16 cellular contexts compared by ENCODE assay signal in the genomic region with DNA sequence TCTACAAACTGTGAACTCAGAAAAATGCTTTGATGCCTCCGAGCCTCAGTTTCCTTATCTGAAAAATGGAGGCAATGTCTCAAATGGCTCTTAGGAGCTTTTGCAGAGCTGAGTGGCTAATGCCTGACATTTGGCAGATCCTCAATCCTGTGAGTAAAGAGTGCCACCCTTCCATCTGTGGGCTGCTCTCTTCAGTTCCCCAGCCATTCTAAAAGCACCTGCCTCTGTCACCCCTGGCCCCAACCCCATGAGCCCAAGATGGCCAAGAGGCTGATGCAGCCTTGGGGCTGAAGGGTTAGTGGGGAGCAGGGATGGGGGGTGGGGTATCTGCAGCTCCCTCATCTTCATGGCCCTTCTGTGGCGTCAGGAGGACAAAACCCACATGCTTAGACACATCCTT. TPM values are rescaled to one million over a fixed set of nuclear protein-coding genes. Genes with fewer than 3 reads are reported as not detected.
DNase-seq lines count a peak whose midpoint lies in the region; ATAC-seq, FAIRE-seq and TF ChIP-seq lines count a peak whose summit lies in the region.
"Had no signal": no experiment of that assay in that cellular context is flagged by ENCODE, and none has a peak within 500 bp of the region (broad histone marks: within the 10 kb centered on the region; RNA-seq: fewer than 3 reads in every experiment).

No MANE protein-coding gene starts in this region.

- no peaks in the 10 kb centered on the region for H3K9me3 Mint-ChIP-seq in activated CD4-positive, alpha-beta memory T cell treated with anti-CD3 and anti-CD28 coated beads, Interleukin-2, amount 10 ng/mL, durations not matched to agents 7 days and 5 days
- no peaks in the 10 kb centered on the region for H3K9me3 Mint-ChIP-seq in activated CD4-positive, alpha-beta T cell treated with anti-CD3 and anti-CD28 coated beads, Interleukin-2, amount 10 ng/mL, durations not matched to agents 7 days and 5 days
- H3K9me3 Mint-ChIP-seq: CD4-positive, CD25-positive, alpha-beta regulatory T cell; GM23338; H9 had no signal

- ATAC-seq in HG02970 (IDR thresholded peaks at IDR 0.05; ENCODE audit: low FRiP score, unreplicated experiment) = no peak
- ATAC-seq: GM23338 had no signal

- no peak for TF ChIP-seq CTCF in bronchial epithelial cell (IDR thresholded peaks at IDR 0.05; ENCODE audit: insufficient read depth, low read length, severe bottlenecking)

- no peaks in the 10 kb centered on the region for H3K36me3 ChIP-seq in bronchial epithelial cell (ENCODE audit: control insufficient read depth, insufficient read depth, low read length)
- H3K36me3 ChIP-seq: BLaER1 treated with 17β-estradiol and CSF1 and Interleukin-3, amounts not matched to agents 10 nM and 100 nM had no signal

- H3K27me3 Mint-ChIP-seq in activated CD4-positive, alpha-beta memory T cell treated with anti-CD3 and anti-CD28 coated beads, Interleukin-2, amount 10 ng/mL, durations not matched to agents 7 days and 5 days = peaks cover 14% of the 10 kb centered on the region
- peaks cover 6% of the 10 kb centered on the region for H3K27me3 Mint-ChIP-seq in activated CD4-positive, alpha-beta T cell treated with anti-CD3 and anti-CD28 coated beads, Interleukin-2, amount 10 ng/mL, durations not matched to agents 7 days and 5 days

- peak; percentile 13 for FAIRE-seq in bronchial epithelial cell (lab: Jason Lieb, UNC)

- H3K27me3 ChIP-seq in bronchial epithelial cell (ENCODE audit: control insufficient read depth, insufficient read depth, low read length) = no peaks in the 10 kb centered on the region
- H3K27me3 ChIP-seq: BLaER1 treated with 17β-estradiol and CSF1 and Interleukin-3, amounts not matched to agents 10 nM and 100 nM had no signal

- DNase-seq in LHCN-M2 (ENCODE audit: low read depth) (peak; percentile 24), bronchial epithelial cell (ENCODE audit: low read depth) (no peak), myocyte (ENCODE audit: low read depth) (peak; percentile 82)
- no peak for DNase-seq in activated CD4-positive, alpha-beta T cell treated with anti-CD3 and anti-CD28 coated beads for 1 hour
- no peak for DNase-seq in activated CD4-positive, alpha-beta memory T cell treated with anti-CD3 and anti-CD28 coated beads, Interleukin-2, amount 10 ng/mL, durations not matched to agents 7 days and 5 days
- no peak for DNase-seq in activated CD4-positive, alpha-beta T cell treated with anti-CD3 and anti-CD28 coated beads, Interleukin-2, amount 10 ng/mL, durations not matched to agents 7 days and 5 days
- DNase-seq: ACHN; CD4-positive, CD25-positive, alpha-beta regulatory T cell; DMS53; GF-D8; H9 had no signal

- POLR2A ChIA-PET in activated CD4-positive, alpha-beta memory T cell treated with anti-CD3 and anti-CD28 coated beads, Interleukin-2, amount 10 ng/mL, durations not matched to agents 7 days and 5 days (lab: Charles Lee) = no interaction called here
- POLR2A ChIA-PET in activated CD4-positive, alpha-beta T cell treated with anti-CD3 and anti-CD28 coated beads, Interleukin-2, amount 10 ng/mL, durations not matched to agents 7 days and 5 days (lab: Charles Lee) = no interaction called here

- no peaks in the 10 kb centered on the region for H3K36me3 Mint-ChIP-seq in activated CD4-positive, alpha-beta memory T cell treated with anti-CD3 and anti-CD28 coated beads, Interleukin-2, amount 10 ng/mL, durations not matched to agents 7 days and 5 days (ENCODE audit: low read depth)
- no peaks in the 10 kb centered on the region for H3K36me3 Mint-ChIP-seq in activated CD4-positive, alpha-beta T cell treated with anti-CD3 and anti-CD28 coated beads, Interleukin-2, amount 10 ng/mL, durations not matched to agents 7 days and 5 days (ENCODE audit: low read depth)
- H3K36me3 Mint-ChIP-seq: CD4-positive, CD25-positive, alpha-beta regulatory T cell had no signal

- no peak overlapping the region for H3K27ac Mint-ChIP-seq in activated CD4-positive, alpha-beta memory T cell treated with anti-CD3 and anti-CD28 coated beads, Interleukin-2, amount 10 ng/mL, durations not matched to agents 7 days and 5 days
- no peak overlapping the region for H3K27ac Mint-ChIP-seq in activated CD4-positive, alpha-beta T cell treated with anti-CD3 and anti-CD28 coated beads, Interleukin-2, amount 10 ng/mL, durations not matched to agents 7 days and 5 days
- H3K27ac Mint-ChIP-seq: CD4-positive, CD25-positive, alpha-beta regulatory T cell; GM23338; H9 had no signal

- H3K4me1 Mint-ChIP-seq in activated CD4-positive, alpha-beta memory T cell treated with anti-CD3 and anti-CD28 coated beads, Interleukin-2, amount 10 ng/mL, durations not matched to agents 7 days and 5 days = no peaks in the 10 kb centered on the region
- H3K4me1 Mint-ChIP-seq in activated CD4-positive, alpha-beta T cell treated with anti-CD3 and anti-CD28 coated beads, Interleukin-2, amount 10 ng/mL, durations not matched to agents 7 days and 5 days = no peaks in the 10 kb centered on the region
- H3K4me1 Mint-ChIP-seq: CD4-positive, CD25-positive, alpha-beta regulatory T cell had no signal

- H3K4me3 ChIP-seq in bronchial epithelial cell (ENCODE audit: low read depth, low read length) = no peak overlapping the region
- H3K4me3 ChIP-seq: BLaER1 treated with 17β-estradiol and CSF1 and Interleukin-3, amounts not matched to agents 10 nM and 100 nM; GM23338 had no signal

- no peak overlapping the region for H3K4me3 Mint-ChIP-seq in activated CD4-positive, alpha-beta memory T cell treated with anti-CD3 and anti-CD28 coated beads, Interleukin-2, amount 10 ng/mL, durations not matched to agents 7 days and 5 days
- no peak overlapping the region for H3K4me3 Mint-ChIP-seq in activated CD4-positive, alpha-beta T cell treated with anti-CD3 and anti-CD28 coated beads, Interleukin-2, amount 10 ng/mL, durations not matched to agents 7 days and 5 days
- H3K4me3 Mint-ChIP-seq: CD4-positive, CD25-positive, alpha-beta regulatory T cell; GM23338; H9 had no signal

- CTCF ChIA-PET in activated CD4-positive, alpha-beta memory T cell treated with anti-CD3 and anti-CD28 coated beads, Interleukin-2, amount 10 ng/mL, durations not matched to agents 7 days and 5 days (lab: Charles Lee) = no interaction called here
- CTCF ChIA-PET in activated CD4-positive, alpha-beta T cell treated with anti-CD3 and anti-CD28 coated beads, Interleukin-2, amount 10 ng/mL, durations not matched to agents 7 days and 5 days (lab: Charles Lee) = no interaction called here

RNA-seq across cellular contexts. Expression of a gene that starts 14.5 kb away (rescaled TPM):
- not detected in 2 replicates for total RNA-seq in LHCN-M2 (2014; rRNA removed)
- polyA plus RNA-seq in LHCN-M2 (2012) = not detected
- not detected in 2 replicates for total RNA-seq in bronchial epithelial cell
- total RNA-seq in myocyte = not detected in 2 replicates
- not detected for polyA plus RNA-seq in myocyte (2012)
- not detected for total RNA-seq in activated CD4-positive, alpha-beta memory T cell treated with anti-CD3 and anti-CD28 coated beads, Interleukin-2, amount 10 ng/mL, durations not matched to agents 7 days and 5 days
- total RNA-seq in activated CD4-positive, alpha-beta T cell treated with anti-CD3 and anti-CD28 coated beads, Interleukin-2, amount 10 ng/mL, durations not matched to agents 7 days and 5 days = not detected
- total RNA-seq: A172; CD4-positive, CD25-positive, alpha-beta regulatory T cell; HT-29 had no signal
- polyA plus RNA-seq: CD4-positive, CD25-positive, alpha-beta regulatory T cell had no signal

RNA-seq across cellular contexts. Expression of a gene that starts 16.2 kb away (rescaled TPM):
- total RNA-seq in LHCN-M2 (2014; rRNA removed) = 0.45 and 0.75 TPM in 2 replicates
- 4.6 TPM for polyA plus RNA-seq in LHCN-M2 (2012)
- total RNA-seq in bronchial epithelial cell = 11.3 and 46.1 TPM in 2 replicates
- total RNA-seq in myocyte = 0.16 TPM in 2 replicates
- 1.5 TPM for polyA plus RNA-seq in myocyte (2012)
- total RNA-seq in activated CD4-positive, alpha-beta memory T cell treated with anti-CD3 and anti-CD28 coated beads, Interleukin-2, amount 10 ng/mL, durations not matched to agents 7 days and 5 days = under 1 TPM; 0.05 to 0.10 TPM
- total RNA-seq in activated CD4-positive, alpha-beta T cell treated with anti-CD3 and anti-CD28 coated beads, Interleukin-2, amount 10 ng/mL, durations not matched to agents 7 days and 5 days = under 1 TPM in 1 of 2 experiments, not detected in 1; 0.02 TPM
- total RNA-seq: A172; CD4-positive, CD25-positive, alpha-beta regulatory T cell had no signal

RNA-seq across cellular contexts. Expression of a gene that starts 36.1 kb away (rescaled TPM):
- 0.17 TPM in 1 of 2 replicates, not detected in the other for total RNA-seq in LHCN-M2 (2014; rRNA removed)
- polyA plus RNA-seq in LHCN-M2 (2012) = 0.13 TPM
- total RNA-seq in bronchial epithelial cell = 1.9 and 2.4 TPM in 2 replicates
- total RNA-seq in myocyte = 0.57 and 2.0 TPM in 2 replicates
- 1.1 TPM for polyA plus RNA-seq in myocyte (2012)
- 1 to 10 TPM in 1 of 2 experiments, under 1 TPM in 1; 0.65 to 1.2 TPM for total RNA-seq in activated CD4-positive, alpha-beta memory T cell treated with anti-CD3 and anti-CD28 coated beads, Interleukin-2, amount 10 ng/mL, durations not matched to agents 7 days and 5 days
- total RNA-seq in activated CD4-positive, alpha-beta T cell treated with anti-CD3 and anti-CD28 coated beads, Interleukin-2, amount 10 ng/mL, durations not matched to agents 7 days and 5 days = under 1 TPM; 0.60 to 0.79 TPM
- total RNA-seq: A172, HT-29 had no signal
- polyA plus RNA-seq: GM23338 had no signal

RNA-seq across cellular contexts. Expression of a gene that starts 59.0 kb away (rescaled TPM):
- 53.0 and 58.1 TPM in 2 replicates for total RNA-seq in LHCN-M2 (2014; rRNA removed)
- 28.9 TPM for polyA plus RNA-seq in LHCN-M2 (2012)
- total RNA-seq in bronchial epithelial cell = 71.6 and 74.5 TPM in 2 replicates
- total RNA-seq in myocyte = 73.5 and 102 TPM in 2 replicates
- 36.6 TPM for polyA plus RNA-seq in myocyte (2012)
- total RNA-seq in activated CD4-positive, alpha-beta memory T cell treated with anti-CD3 and anti-CD28 coated beads, Interleukin-2, amount 10 ng/mL, durations not matched to agents 7 days and 5 days = 10 to 100 TPM; 28.4 to 32.8 TPM
- total RNA-seq in activated CD4-positive, alpha-beta T cell treated with anti-CD3 and anti-CD28 coated beads, Interleukin-2, amount 10 ng/mL, durations not matched to agents 7 days and 5 days = 10 to 100 TPM; 27.9 to 33.1 TPM

Comparison
In these comparisons a context has a peak if more than half of its experiments do, and no peak if none do; other contexts are left out.
1. DNase-seq: peak in LHCN-M2 (single experiment) and myocyte (single experiment); none in bronchial epithelial cell (single experiment), activated CD4-positive, alpha-beta T cell treated with anti-CD3 and anti-CD28 coated beads for 1 hour (single experiment), activated CD4-positive, alpha-beta memory T cell treated with anti-CD3 and anti-CD28 coated beads, Interleukin-2, amount 10 ng/mL, durations not matched to agents 7 days and 5 days (single experiment) and activated CD4-positive, alpha-beta T cell treated with anti-CD3 and anti-CD28 coated beads, Interleukin-2, amount 10 ng/mL, durations not matched to agents 7 days and 5 days (single experiment).